39 cellular contexts compared by ENCODE assay signal in the genomic region with DNA sequence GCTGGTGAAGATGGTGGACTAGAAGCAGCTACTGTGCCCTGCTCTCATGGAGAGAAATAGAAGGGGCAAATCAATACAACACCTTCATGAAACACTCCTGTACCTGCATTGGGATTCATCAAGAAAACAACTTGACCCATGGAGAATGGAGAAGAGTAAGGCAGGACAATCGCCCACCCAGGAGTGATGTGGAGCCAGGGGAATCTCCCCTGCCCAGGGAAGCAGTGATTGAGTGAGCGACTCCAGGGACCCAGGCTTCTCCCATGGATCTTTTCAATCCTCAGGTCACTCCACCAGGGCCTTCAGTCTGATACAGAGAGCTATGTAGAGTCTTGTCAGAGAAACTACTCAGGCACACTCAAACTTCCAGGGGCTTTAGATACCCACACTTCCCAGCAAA.
"Had no signal": no experiment of that assay in that cellular context is flagged by ENCODE, and none has a peak within 500 bp of the region (broad histone marks: within the 10 kb centered on the region; RNA-seq: fewer than 3 reads in every experiment).

No MANE protein-coding gene starts in this region.

- FAIRE-seq: astrocyte, bronchial epithelial cell had no signal

- DNase-seq: activated effector memory CD4-positive, alpha-beta T cell treated with anti-CD3 and anti-CD28 coated beads, Interleukin-2, amount 50 U/mL, for 16 hours; activated effector memory CD4-positive, alpha-beta T cell treated with Interleukin-2 at 50 U/mL for 16 hours; activated gamma-delta T cell; activated gamma-delta T cell treated with Interleukin-2 at 50 U/mL for 16 hours; activated naive CD4-positive, alpha-beta T cell; activated naive CD4-positive, alpha-beta T cell treated with anti-CD3 and anti-CD28 coated beads for 36 hours; activated naive CD4-positive, alpha-beta T cell treated with anti-CD3 and anti-CD28 coated beads, Interleukin-2, amount 10 ng/mL, durations not matched to agents 7 days and 5 days; activated naive CD4-positive, alpha-beta T cell treated with anti-CD3 and anti-CD28 coated beads, Interleukin-2, amount 50 U/mL, for 16 hours; activated naive CD4-positive, alpha-beta T cell treated with Interleukin-2 at 50 U/mL for 16 hours; activated naive CD8-positive, alpha-beta T cell treated with anti-CD3 and anti-CD28 coated beads for 36 hours; activated naive CD8-positive, alpha-beta T cell treated with anti-CD3 and anti-CD28 coated beads, Interleukin-2, amount 10 ng/mL, durations not matched to agents 7 days and 5 days; activated naive CD8-positive, alpha-beta T cell treated with anti-CD3 and anti-CD28 coated beads, Interleukin-2, amount 50 U/mL, for 24 hours; activated T-cell treated with anti-CD3 and anti-CD28 coated beads, Interleukin-2, amount 50 U/mL, for 24 hours; activated T-cell treated with anti-CD3 and anti-CD28 coated beads, Interleukin-2, amount 50 U/mL, for 4 hours; activated T-cell treated with anti-CD3 and anti-CD28 coated beads, Interleukin-2, amount 50 U/mL, for 48 hours; activated T-cell treated with anti-CD3 and anti-CD28 coated beads, Interleukin-2, amount 50 U/mL, for 72 hours; adrenal gland; amniotic stem cell; amygdala; anterior cingulate cortex; aorta; body of pancreas; brain microvascular endothelial cell; caudate nucleus; central memory CD4-positive, alpha-beta T cell; cerebellar nuclear complex had no signal

- H3K27me3 ChIP-seq: adrenal gland, ascending aorta, body of pancreas, brain microvascular endothelial cell, breast epithelium, cardiac muscle cell had no signal

- ATAC-seq: activated naive CD4-positive, alpha-beta T cell treated with anti-CD3 and anti-CD28 coated beads, Interleukin-2, amount 50 U/mL, for 72 hours; activated naive CD8-positive, alpha-beta T cell treated with anti-CD3 and anti-CD28 coated beads, Interleukin-2, amount 50 U/mL, for 24 hours; activated T-cell treated with anti-CD3 and anti-CD28 coated beads, Interleukin-2, amount 50 U/mL, for 4 hours; activated T-cell treated with anti-CD3 and anti-CD28 coated beads, Interleukin-2, amount 50 U/mL, for 72 hours; activated T-helper 17 cell treated with anti-CD3 and anti-CD28 coated beads, Interleukin-2, amount 50 U/mL, for 72 hours; body of pancreas had no signal

- H3K36me3 ChIP-seq: adrenal gland, ascending aorta, brain microvascular endothelial cell, breast epithelium, cardiac muscle cell had no signal

- H3K27ac Mint-ChIP-seq: activated naive CD4-positive, alpha-beta T cell treated with anti-CD3 and anti-CD28 coated beads for 36 hours; activated naive CD4-positive, alpha-beta T cell treated with anti-CD3 and anti-CD28 coated beads, Interleukin-2, amount 10 ng/mL, durations not matched to agents 7 days and 5 days; activated naive CD4-positive, alpha-beta T cell treated with anti-CD3 and anti-CD28 coated beads, Interleukin-2, amount 50 U/mL, for 24 hours; activated naive CD4-positive, alpha-beta T cell treated with anti-CD3 and anti-CD28 coated beads, Interleukin-2, amount 50 U/mL, for 72 hours; activated naive CD8-positive, alpha-beta T cell; activated naive CD8-positive, alpha-beta T cell treated with anti-CD3 and anti-CD28 coated beads for 36 hours; activated naive CD8-positive, alpha-beta T cell treated with anti-CD3 and anti-CD28 coated beads, Interleukin-2, amount 10 ng/mL, durations not matched to agents 7 days and 5 days; activated naive CD8-positive, alpha-beta T cell treated with anti-CD3 and anti-CD28 coated beads, Interleukin-2, amount 50 U/mL, for 24 hours; activated T-cell treated with anti-CD3 and anti-CD28 coated beads, Interleukin-2, amount 50 U/mL, for 24 hours; activated T-cell treated with anti-CD3 and anti-CD28 coated beads, Interleukin-2, amount 50 U/mL, for 72 hours; activated T-helper 1 cell treated with anti-CD3 and anti-CD28 coated beads, Interleukin-12 subunit alpha, Interleukin-12 subunit beta, Interleukin-2, Interleukin-4 antibody, amounts not matched to agents 30 ng/mL and 10 ng/mL and 1 ng/mL, durations not matched to agents 14 hours and 24 hours and 36 hours; activated T-helper 17 cell treated with anti-CD3 and anti-CD28 coated beads, Interleukin-2, amount 50 U/mL, for 72 hours; activated T-helper 2 cell treated with anti-CD3 and anti-CD28 coated beads, Interferon-gamma antibody, Interleukin-2, Interleukin-4, amounts not matched to agents 10 μg/mL and 5 μg/mL and 100 μg/mL, durations not matched to agents 14 hours and 24 hours and 36 hours; brain had no signal

- H3K4me3 Mint-ChIP-seq: activated naive CD4-positive, alpha-beta T cell treated with anti-CD3 and anti-CD28 coated beads for 36 hours; activated naive CD4-positive, alpha-beta T cell treated with anti-CD3 and anti-CD28 coated beads, Interleukin-2, amount 10 ng/mL, durations not matched to agents 7 days and 5 days; activated naive CD4-positive, alpha-beta T cell treated with anti-CD3 and anti-CD28 coated beads, Interleukin-2, amount 50 U/mL, for 24 hours; activated naive CD8-positive, alpha-beta T cell; activated naive CD8-positive, alpha-beta T cell treated with anti-CD3 and anti-CD28 coated beads for 36 hours; activated naive CD8-positive, alpha-beta T cell treated with anti-CD3 and anti-CD28 coated beads, Interleukin-2, amount 10 ng/mL, durations not matched to agents 7 days and 5 days; activated naive CD8-positive, alpha-beta T cell treated with anti-CD3 and anti-CD28 coated beads, Interleukin-2, amount 50 U/mL, for 24 hours; activated T-cell treated with anti-CD3 and anti-CD28 coated beads, Interleukin-2, amount 50 U/mL, for 24 hours; activated T-cell treated with anti-CD3 and anti-CD28 coated beads, Interleukin-2, amount 50 U/mL, for 4 hours; activated T-cell treated with anti-CD3 and anti-CD28 coated beads, Interleukin-2, amount 50 U/mL, for 72 hours; activated T-helper 1 cell treated with anti-CD3 and anti-CD28 coated beads, Interleukin-12 subunit alpha, Interleukin-12 subunit beta, Interleukin-2, Interleukin-4 antibody, amounts not matched to agents 30 ng/mL and 10 ng/mL and 1 ng/mL, durations not matched to agents 14 hours and 24 hours and 36 hours; activated T-helper 17 cell treated with anti-CD3 and anti-CD28 coated beads, Interleukin-2, amount 50 U/mL, for 72 hours; brain; central memory CD8-positive, alpha-beta T cell had no signal

- H3K27me3 Mint-ChIP-seq: activated naive CD4-positive, alpha-beta T cell treated with anti-CD3 and anti-CD28 coated beads, Interleukin-2, amount 50 U/mL, for 24 hours; activated naive CD8-positive, alpha-beta T cell; activated naive CD8-positive, alpha-beta T cell treated with anti-CD3 and anti-CD28 coated beads, Interleukin-2, amount 10 ng/mL, durations not matched to agents 7 days and 5 days; activated naive CD8-positive, alpha-beta T cell treated with anti-CD3 and anti-CD28 coated beads, Interleukin-2, amount 50 U/mL, for 24 hours; activated T-cell treated with anti-CD3 and anti-CD28 coated beads, Interleukin-2, amount 50 U/mL, for 24 hours; activated T-helper 17 cell treated with anti-CD3 and anti-CD28 coated beads, Interleukin-2, amount 50 U/mL, for 72 hours; central memory CD8-positive, alpha-beta T cell had no signal

- H3K4me1 ChIP-seq: adrenal gland, ascending aorta, body of pancreas had no signal

- H3K4me3 ChIP-seq: adrenal gland, ascending aorta, body of pancreas, breast epithelium, cardiac muscle cell had no signal

- H3K9me3 ChIP-seq: ascending aorta had no signal

- H3K27ac ChIP-seq: adrenal gland, ascending aorta, body of pancreas, brain microvascular endothelial cell, breast epithelium, cardiac muscle cell had no signal
